ENCODE assay signal across 8 cellular contexts in the genomic region with DNA sequence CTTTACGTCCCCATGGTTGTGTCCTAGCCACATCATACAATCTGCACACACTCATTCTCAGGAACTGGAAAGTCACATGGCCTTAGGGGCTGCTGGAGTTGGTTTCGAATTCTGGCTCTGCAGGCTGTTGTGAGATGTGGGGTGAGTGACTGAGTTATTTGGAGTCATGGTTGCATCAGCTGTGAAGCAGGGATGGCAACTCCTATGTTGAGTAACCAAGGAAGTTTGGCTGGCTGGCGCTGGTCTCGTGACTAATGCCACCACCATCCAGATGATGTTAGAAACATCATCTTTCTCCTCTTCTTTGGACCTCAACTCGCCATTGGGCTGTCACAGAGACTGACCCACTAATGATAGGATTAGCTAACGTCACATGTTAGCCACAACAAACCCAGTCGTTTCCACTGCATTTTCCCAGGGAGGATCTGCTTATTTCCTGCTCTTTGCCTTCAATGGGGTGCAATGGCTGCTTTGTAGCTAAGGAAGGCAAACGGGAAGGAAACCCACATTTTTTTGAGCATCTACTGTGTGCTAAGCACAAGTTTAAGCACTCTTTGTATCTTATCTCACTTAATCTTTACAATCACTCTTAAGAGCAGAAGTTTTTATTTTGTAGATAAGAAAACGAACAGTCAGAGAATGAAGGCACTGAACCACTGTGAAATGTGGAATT.
A peak's percentile ranks its signal among the peaks of the same experiment; 100 is the strongest.
DNase-seq lines count a peak whose midpoint lies in the region; ATAC-seq and TF ChIP-seq lines count a peak whose summit lies in the region.

No MANE protein-coding gene starts in this region.

- no peak for DNase-seq in Caco-2
- DNase-seq in HK-2 (ENCODE audit: unreplicated experiment), result peak; percentile 64
- DNase-seq in lung (ENCODE audit: low spot score), result no peak
- DNase-seq in amygdala (lab: John Stamatoyannopoulos, UW), result no peak
- DNase-seq in central memory CD4-positive, alpha-beta T cell, result no peak
- no peak for DNase-seq in NCI-H526 (lab: John Stamatoyannopoulos, UW)

- peak overlapping the region; percentile 64 for H3K27ac Mint-ChIP-seq in Caco-2 (ENCODE audit: unreplicated experiment)
- H3K27ac Mint-ChIP-seq in activated naive CD4-positive, alpha-beta T cell treated with anti-CD3 and anti-CD28 coated beads, Interleukin-2, amount 50 U/mL, for 24 hours, result peak overlapping the region; percentile 77

- CTCF ChIA-PET in Caco-2 (lab: Charles Lee), result no interaction called here

- intact Hi-C loops in Caco-2 (cut with micrococcal nuclease; ENCODE audit: unreplicated experiment), result no loop called here

- H3K9me3 ChIP-seq in Caco-2 (no peaks in the 10 kb centered on the region), lung (ENCODE audit: control insufficient read depth in 2 of 2, insufficient read depth in 1 of 2, low read length in 1 of 2) (no peaks in the 10 kb centered on the region)

- peaks cover 23% of the 10 kb centered on the region for H3K4me1 Mint-ChIP-seq in Caco-2 (ENCODE audit: low read depth, unreplicated experiment)
- H3K4me1 Mint-ChIP-seq in activated naive CD4-positive, alpha-beta T cell treated with anti-CD3 and anti-CD28 coated beads, Interleukin-2, amount 50 U/mL, for 24 hours, result peaks cover 4% of the 10 kb centered on the region

- H3K27me3 ChIP-seq in Caco-2 (replicated peaks; ENCODE audit: control insufficient read depth, insufficient read depth, low read length) (no peaks in the 10 kb centered on the region), lung (ENCODE audit: control insufficient read depth, insufficient read depth) (no peaks in the 10 kb centered on the region)

- no peak overlapping the region for H3K4me3 Mint-ChIP-seq in Caco-2 (ENCODE audit: unreplicated experiment)
- H3K4me3 Mint-ChIP-seq in activated naive CD4-positive, alpha-beta T cell treated with anti-CD3 and anti-CD28 coated beads, Interleukin-2, amount 50 U/mL, for 24 hours, result no peak overlapping the region

- no peak for TF ChIP-seq CTCF in Caco-2 (IDR thresholded peaks at IDR 0.05; ENCODE audit: insufficient read depth in 1 of 2, low read depth in 1 of 2, low read length in 1 of 2, severe bottlenecking in 1 of 2, unreplicated experiment in 1 of 2)
- no peak for TF ChIP-seq CTCF in lung (IDR thresholded peaks at IDR 0.05; ENCODE audit: control extremely low read depth, extremely low read depth)

- peak; percentile 74 for ATAC-seq in lung (ENCODE audit: insufficient read depth, low FRiP score)
- ATAC-seq in HG03439 (IDR thresholded peaks at IDR 0.05; ENCODE audit: unreplicated experiment), result no peak

- H3K4me1 ChIP-seq in Caco-2 (0 out of 2 replicates have a peak, but pooled peaks cover 6% of the 10 kb centered on the region), lung (ENCODE audit: control insufficient read depth in 2 of 2, insufficient read depth in 2 of 2, low read length in 2 of 2) (no peaks in the 10 kb centered on the region)

- H3K27me3 Mint-ChIP-seq in Caco-2 (ENCODE audit: insufficient read depth, unreplicated experiment), result no peaks in the 10 kb centered on the region
- no peaks in the 10 kb centered on the region for H3K27me3 Mint-ChIP-seq in activated naive CD4-positive, alpha-beta T cell treated with anti-CD3 and anti-CD28 coated beads, Interleukin-2, amount 50 U/mL, for 24 hours

- H3K9me3 Mint-ChIP-seq in Caco-2 (ENCODE audit: unreplicated experiment), result peaks cover 15% of the 10 kb centered on the region
- no peaks in the 10 kb centered on the region for H3K9me3 Mint-ChIP-seq in activated naive CD4-positive, alpha-beta T cell treated with anti-CD3 and anti-CD28 coated beads, Interleukin-2, amount 50 U/mL, for 24 hours

- H3K4me3 ChIP-seq in Caco-2 (ENCODE audit: low read depth, low read length) (no peak overlapping the region), lung (no peak overlapping the region)

- no peak overlapping the region for H3K27ac ChIP-seq in lung (ENCODE audit: low read depth in 1 of 2, low read length in 1 of 2)

- no TSS peak for BruUV-seq in Caco-2 (replicated peaks; lab: Mats Ljungman, UMichigan)

- H3K36me3 ChIP-seq in Caco-2 (ENCODE audit: control insufficient read depth, insufficient read depth, low read length), result no peaks in the 10 kb centered on the region; the same call in none of the 2 replicates
- peaks cover 0 to 14% of the 10 kb centered on the region in 2 donors for H3K36me3 ChIP-seq in lung (ENCODE audit: control insufficient read depth in 2 of 2, insufficient read depth in 2 of 2, low read length in 2 of 2)

- 57 to 70% methylated on average over 9 of the region's 9 CpGs for WGBS in lung, 2 donors

- POLR2A ChIA-PET in Caco-2 (lab: Charles Lee), result no interaction called here

- no peaks in the 10 kb centered on the region for H3K36me3 Mint-ChIP-seq in Caco-2 (ENCODE audit: insufficient read depth, unreplicated experiment)
- no peaks in the 10 kb centered on the region for H3K36me3 Mint-ChIP-seq in activated naive CD4-positive, alpha-beta T cell treated with anti-CD3 and anti-CD28 coated beads, Interleukin-2, amount 50 U/mL, for 24 hours
